In genomic region chr10:119189811-119190282, GRCh38 we compare ENCODE assay signal across 9 cellular contexts. TPM values are rescaled to one million over a fixed set of nuclear protein-coding genes. Genes with fewer than 3 reads are reported as not detected.
DNase-seq lines count a peak whose midpoint lies in the region; ATAC-seq, FAIRE-seq and TF ChIP-seq lines count a peak whose summit lies in the region.
"Had no signal": no experiment of that assay in that cellular context is flagged by ENCODE, and none has a peak within 500 bp of the region (broad histone marks: within the 10 kb centered on the region; RNA-seq: fewer than 3 reads in every experiment).

No MANE protein-coding gene starts in this region.

- H3K4me3 ChIP-seq in choroid plexus epithelial cell (ENCODE audit: low read depth, low read length): no peak overlapping the region

- peaks cover 1% of the 10 kb centered on the region for H3K4me1 Mint-ChIP-seq in osteocyte (ENCODE audit: unreplicated experiment)

- no peak for TF ChIP-seq CTCF in choroid plexus epithelial cell (conservative IDR thresholded peaks at IDR 0.05; ENCODE audit: low read depth, low read length)
- TF ChIP-seq CTCF in osteocyte (IDR thresholded peaks at IDR 0.05): no peak

- peak; percentile 71 for ATAC-seq in GM19463 (IDR thresholded peaks at IDR 0.05; ENCODE audit: unreplicated experiment)
- no peak for ATAC-seq in GM18873 (IDR thresholded peaks at IDR 0.05; ENCODE audit: low FRiP score, unreplicated experiment)

- peak; percentile 66 for DNase-seq in MV-4-11 (lab: John Stamatoyannopoulos, UW)
- peak; percentile 94 for DNase-seq in choroid plexus epithelial cell (ENCODE audit: low read depth)
- DNase-seq in putamen (ENCODE audit: low spot score): peak; percentile 47
- DNase-seq in GM19239 (ENCODE audit: insufficient read length, low spot score): no peak
- no peak for DNase-seq in RPMI8226
- no peak for DNase-seq in osteocyte (ENCODE audit: extremely low spot score, unreplicated experiment)
- DNase-seq: NCI-H146 had no signal

- FAIRE-seq in GM19239 (lab: Jason Lieb, UNC): no peak

- H3K4me3 Mint-ChIP-seq in osteocyte (ENCODE audit: unreplicated experiment): no peak overlapping the region

- H3K9me3 Mint-ChIP-seq in osteocyte (ENCODE audit: unreplicated experiment): no peaks in the 10 kb centered on the region

- H3K27ac Mint-ChIP-seq in osteocyte (ENCODE audit: unreplicated experiment): no peak overlapping the region

- no peaks in the 10 kb centered on the region for H3K36me3 Mint-ChIP-seq in osteocyte (ENCODE audit: unreplicated experiment)

- H3K27me3 Mint-ChIP-seq in osteocyte (ENCODE audit: unreplicated experiment): peaks cover 3% of the 10 kb centered on the region

RNA-seq across cellular contexts. Expression of gene PRDX3, which starts 11.2 kb away (rescaled TPM):
- 76.7 and 76.9 TPM in 2 replicates for total RNA-seq in osteocyte

RNA-seq across cellular contexts. Expression of gene GRK5, which starts 17.5 kb away (rescaled TPM):
- total RNA-seq in osteocyte: 43.2 and 45.9 TPM in 2 replicates

RNA-seq across cellular contexts. Expression of gene SFXN4, which starts 24.3 kb away (rescaled TPM):
- total RNA-seq in osteocyte: 10.9 and 12.2 TPM in 2 replicates

Comparison
In these comparisons a context has a peak if more than half of its experiments do, and no peak if none do; other contexts are left out.
1. DNase-seq: peak in MV-4-11 (single experiment), choroid plexus epithelial cell (single experiment) and putamen (single experiment); none in GM19239 (single experiment), RPMI8226 (single experiment) and osteocyte (single experiment).